In the genomic region with DNA sequence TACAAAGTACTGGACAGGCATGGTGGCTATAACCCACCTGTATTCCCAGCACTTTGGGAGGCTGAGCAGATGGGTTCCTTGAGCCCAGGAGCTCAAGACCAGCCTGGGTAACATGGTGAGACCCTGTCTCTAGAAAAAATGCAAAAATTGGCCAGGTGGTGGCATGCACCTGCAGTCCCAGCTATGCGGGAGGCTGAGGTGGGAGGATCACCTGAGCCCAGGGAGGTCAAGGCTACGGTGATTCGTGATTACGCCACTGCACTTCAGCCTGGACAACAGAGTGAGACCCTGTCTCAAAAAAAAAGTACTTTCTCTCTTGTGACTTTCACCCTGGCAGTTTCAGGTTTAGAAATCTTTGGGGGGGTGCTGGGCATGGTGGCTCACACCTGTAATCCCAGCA, we compare ENCODE assay signal across 21 cellular contexts. TPM values are rescaled to one million over a fixed set of nuclear protein-coding genes. Genes with fewer than 3 reads are reported as not detected.
DNase-seq lines count a peak whose midpoint lies in the region; ATAC-seq, FAIRE-seq and TF ChIP-seq lines count a peak whose summit lies in the region.
"Had no signal": no experiment of that assay in that cellular context is flagged by ENCODE, and none has a peak within 500 bp of the region (broad histone marks: within the 10 kb centered on the region; RNA-seq: fewer than 3 reads in every experiment).

No MANE protein-coding gene starts in this region.

- H3K4me1 ChIP-seq in astrocyte (ENCODE audit: insufficient read depth, low read length) = no peaks in the 10 kb centered on the region
- no peaks in the 10 kb centered on the region for H3K4me1 ChIP-seq in mesenchymal stem cell (ENCODE audit: control insufficient read depth, insufficient read depth, low read depth, low read length)
- H3K4me1 ChIP-seq: HAP-1 had no signal

- H4K8ac ChIP-seq in mesenchymal stem cell (ENCODE audit: low read length) = no peak overlapping the region

- H3K14ac ChIP-seq in mesenchymal stem cell (ENCODE audit: low read length in 2 of 2) = no peak overlapping the region

- peaks cover 34% of the 10 kb centered on the region for H3K27me3 Mint-ChIP-seq in HFFc6 (ENCODE audit: insufficient read depth)
- no peaks in the 10 kb centered on the region for H3K27me3 Mint-ChIP-seq in astrocyte (ENCODE audit: low read depth, unreplicated experiment)

- no peak overlapping the region for H2BK5ac ChIP-seq in mesenchymal stem cell (ENCODE audit: low read depth, low read length, poor library complexity, severe bottlenecking)

- no peak overlapping the region for H3K4me2 ChIP-seq in astrocyte (ENCODE audit: low read length)
- H3K4me2 ChIP-seq in mesenchymal stem cell (ENCODE audit: low read length, poor library complexity, severe bottlenecking) = no peak overlapping the region
- H3K4me2 ChIP-seq: A549 had no signal

- peak overlapping the region; percentile 15 for H4K91ac ChIP-seq in mesenchymal stem cell (ENCODE audit: low read length)

- 0 out of 2 replicates have a peak overlapping the region, but pooled peaks have one; percentile 6 for H3K27ac Mint-ChIP-seq in HFFc6
- peak overlapping the region; percentile 18 for H3K27ac Mint-ChIP-seq in astrocyte (ENCODE audit: unreplicated experiment)
- H3K27ac Mint-ChIP-seq: CD8-positive, alpha-beta T cell had no signal

- H3K4me3 Mint-ChIP-seq in HFFc6 (no peak overlapping the region), astrocyte (ENCODE audit: unreplicated experiment) (no peak overlapping the region)
- H3K4me3 Mint-ChIP-seq: CD14-positive monocyte; CD8-positive, alpha-beta T cell had no signal

- no peak overlapping the region for H2BK12ac ChIP-seq in mesenchymal stem cell (ENCODE audit: low read length in 2 of 2)

- H3K36me3 Mint-ChIP-seq in HFFc6 (ENCODE audit: low read depth) (peaks cover 60% of the 10 kb centered on the region), astrocyte (ENCODE audit: low read depth, unreplicated experiment) (peaks cover 37% of the 10 kb centered on the region)

- DNase-seq in HFFc6 (no peak), astrocyte (ENCODE audit: low read depth) (no peak), mesenchymal stem cell (no peak), OCI-M1 (lab: John Stamatoyannopoulos, UW) (no peak)
- no peak for DNase-seq in stimulated activated CD4-positive, alpha-beta T cell treated with anti-CD3 and anti-CD28 coated beads, Interleukin-1b, Interleukin-23, amount 100 ng/mL, for 48 hours
- DNase-seq: CD8-positive, alpha-beta T cell; COR-L47; DND-41; GDM1; GOT3; KG1 had no signal

- peaks cover 11% of the 10 kb centered on the region for H3K79me1 ChIP-seq in mesenchymal stem cell (replicated peaks; ENCODE audit: low read length, poor library complexity, severe bottlenecking)

- peaks cover 30% of the 10 kb centered on the region for H3K79me2 ChIP-seq in astrocyte (ENCODE audit: insufficient read depth, low read length)

- H2BK120ac ChIP-seq in mesenchymal stem cell (ENCODE audit: low read depth, low read length) = no peak overlapping the region

- no peak for FAIRE-seq in astrocyte (lab: Jason Lieb, UNC)
- FAIRE-seq: A549, D721Med, GM18507 had no signal

- H3K23ac ChIP-seq in mesenchymal stem cell (ENCODE audit: low read length in 2 of 2) = no peak overlapping the region

- ATAC-seq in GM18907 (IDR thresholded peaks at IDR 0.05; ENCODE audit: unreplicated experiment) = no peak
- no peak for ATAC-seq in GM21381 (IDR thresholded peaks at IDR 0.05; ENCODE audit: unreplicated experiment)
- ATAC-seq: A549; CD8-positive, alpha-beta T cell had no signal

- H3K27me3 ChIP-seq in astrocyte (ENCODE audit: insufficient read depth, low read length) (no peaks in the 10 kb centered on the region), mesenchymal stem cell (ENCODE audit: control insufficient read depth in 1 of 2, insufficient read depth in 1 of 2, low read length in 2 of 2) (no peaks in the 10 kb centered on the region)

- H3K4me3 ChIP-seq in astrocyte (ENCODE audit: insufficient read depth, low read depth, low read length) (no peak overlapping the region), mesenchymal stem cell (ENCODE audit: insufficient read depth in 1 of 2, low read depth in 1 of 2, low read length in 2 of 2) (no peak overlapping the region)
- H3K4me3 ChIP-seq: A549, HAP-1 had no signal

- no peaks in the 10 kb centered on the region for H3K9me3 Mint-ChIP-seq in HFFc6
- no peaks in the 10 kb centered on the region for H3K9me3 Mint-ChIP-seq in astrocyte (ENCODE audit: unreplicated experiment)
- H3K9me3 Mint-ChIP-seq: CD8-positive, alpha-beta T cell had no signal

- H2AFZ ChIP-seq in astrocyte (ENCODE audit: low read depth, low read length) (no peak overlapping the region), mesenchymal stem cell (ENCODE audit: low read depth, low read length) (no peak overlapping the region)

- H3K9me3 ChIP-seq in astrocyte (ENCODE audit: insufficient read depth, low read depth, low read length) (no peaks in the 10 kb centered on the region), mesenchymal stem cell (ENCODE audit: control insufficient read depth, low read length) (no peaks in the 10 kb centered on the region)
- H3K9me3 ChIP-seq: A549, HAP-1 had no signal

- H3K27ac ChIP-seq in astrocyte (ENCODE audit: low read depth, low read length) (no peak overlapping the region), mesenchymal stem cell (ENCODE audit: low read length, poor library complexity, severe bottlenecking) (no peak overlapping the region)
- H3K27ac ChIP-seq: A549, HL-60 had no signal

- no peak overlapping the region for H2AK5ac ChIP-seq in mesenchymal stem cell (ENCODE audit: low read length, severe bottlenecking)

- WGBS in mesenchymal stem cell = 90% methylated on average over 2 of the region's 4 CpGs

- H3K9ac ChIP-seq in astrocyte (ENCODE audit: low read length) (no peak overlapping the region), mesenchymal stem cell (ENCODE audit: low read length) (no peak overlapping the region)

- no peak overlapping the region for H3K18ac ChIP-seq in mesenchymal stem cell (ENCODE audit: low read depth in 1 of 2, low read length in 2 of 2)

- peaks cover 69% of the 10 kb centered on the region for H3K36me3 ChIP-seq in astrocyte (ENCODE audit: insufficient read depth, low read length)
- peaks cover 56 to 86% of the 10 kb centered on the region in 2 experiments for H3K36me3 ChIP-seq in mesenchymal stem cell (ENCODE audit: control insufficient read depth in 1 of 2, insufficient read depth in 2 of 2, low read depth in 1 of 2, low read length in 2 of 2)

- peaks cover 22% of the 10 kb centered on the region for H3K4me1 Mint-ChIP-seq in HFFc6 (ENCODE audit: low read depth)
- H3K4me1 Mint-ChIP-seq in astrocyte (ENCODE audit: low read depth, unreplicated experiment) = peaks cover 13% of the 10 kb centered on the region

- no peak overlapping the region for H3K4ac ChIP-seq in mesenchymal stem cell (ENCODE audit: low read depth in 1 of 2, low read length in 2 of 2)

- TF ChIP-seq CTCF in HFFc6 (IDR thresholded peaks at IDR 0.05) = no peak
- TF ChIP-seq CTCF in astrocyte (IDR thresholded peaks at IDR 0.05; ENCODE audit: insufficient read depth, low read depth, low read length) = no peak

- no peak overlapping the region for H2BK15ac ChIP-seq in mesenchymal stem cell (ENCODE audit: low read depth, poor library complexity, severe bottlenecking)

- H4K20me1 ChIP-seq in astrocyte (ENCODE audit: insufficient read depth, low read length) = peaks cover 81% of the 10 kb centered on the region

RNA-seq across cellular contexts. Expression of gene RAB8A, which starts 11.2 kb away (rescaled TPM):
- 100 to 1,000 TPM in 3 of 6 experiments, 10 to 100 TPM in 3; 93.5 to 103 (median 100) TPM for total RNA-seq in HFFc6 (2021; fragmentation: NEBNext Ultra II Directional; extraction: Animal tissue kit (Norgen Biotek cat#: 25700))
- total RNA-seq in astrocyte = 80.5 and 82.8 TPM in 2 replicates
- 54.8 TPM for polyA plus RNA-seq in mesenchymal stem cell (2013, experiment 1 of 2)
- 54.2 TPM for polyA plus RNA-seq in mesenchymal stem cell (2013, experiment 2 of 2)

RNA-seq across cellular contexts. Expression of gene TPM4, which starts 24.2 kb away (rescaled TPM):
- 1,000 to 10,000 TPM in 4 of 6 experiments, 100 to 1,000 TPM in 2; 973 to 1,332 (median 1,247) TPM for total RNA-seq in HFFc6 (2021; fragmentation: NEBNext Ultra II Directional; extraction: Animal tissue kit (Norgen Biotek cat#: 25700))
- total RNA-seq in astrocyte = 811 and 843 TPM in 2 replicates
- 881 TPM for polyA plus RNA-seq in mesenchymal stem cell (2013, experiment 1 of 2)
- polyA plus RNA-seq in mesenchymal stem cell (2013, experiment 2 of 2) = 886 TPM

RNA-seq across cellular contexts. Expression of gene HSH2D, which starts 43.0 kb away (rescaled TPM):
- total RNA-seq in HFFc6 (2021; fragmentation: NEBNext Ultra II Directional; extraction: Animal tissue kit (Norgen Biotek cat#: 25700)) = not detected
- total RNA-seq in astrocyte = not detected in 2 replicates
- not detected for polyA plus RNA-seq in mesenchymal stem cell (2013, experiment 1 of 2)
- polyA plus RNA-seq in mesenchymal stem cell (2013, experiment 2 of 2) = not detected
- polyA plus RNA-seq: AG04450, BJ had no signal
